ENCODE assay signal across 8 cellular contexts in the genomic region with DNA sequence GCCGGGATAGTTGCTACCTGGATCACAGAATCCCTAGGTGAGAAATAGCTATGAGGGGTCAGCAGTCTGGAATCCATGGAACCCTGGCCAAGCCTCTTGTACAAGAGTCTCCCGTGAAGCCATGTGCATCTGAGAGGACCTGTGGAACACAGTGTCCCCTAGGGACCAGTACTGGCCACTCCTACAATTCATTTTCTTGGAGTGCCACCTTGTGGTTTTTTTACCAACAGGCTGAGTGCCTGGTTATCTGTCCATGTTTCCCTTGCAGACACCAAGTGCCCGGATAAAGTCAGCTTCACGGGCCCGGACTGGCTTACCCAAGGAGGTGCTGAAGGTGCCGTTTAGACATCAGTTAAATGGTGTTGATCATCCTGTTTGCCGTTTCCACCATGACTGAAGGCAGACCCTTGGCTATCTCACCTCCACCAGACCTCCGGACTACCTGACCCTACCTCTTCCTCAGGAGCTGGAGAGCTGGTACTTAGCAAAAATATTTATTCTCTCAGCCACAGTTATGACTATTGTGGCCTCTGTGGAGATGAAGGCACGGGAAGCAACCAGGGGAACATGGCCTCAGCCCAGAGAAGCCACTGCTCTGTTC.
DNase-seq lines count a peak whose midpoint lies in the region; ATAC-seq and FAIRE-seq lines count a peak whose summit lies in the region.

No MANE protein-coding gene starts in this region.

- ATAC-seq in effector memory CD8-positive, alpha-beta T cell (replicated peaks), result no peak
- no peak for ATAC-seq in HG02623 (IDR thresholded peaks at IDR 0.05; ENCODE audit: unreplicated experiment)
- ATAC-seq in GM21723 (IDR thresholded peaks at IDR 0.05; ENCODE audit: unreplicated experiment), result no peak
- no peak for ATAC-seq in HG02973 (IDR thresholded peaks at IDR 0.05; ENCODE audit: unreplicated experiment)

- no peak overlapping the region for H3K4me3 Mint-ChIP-seq in effector memory CD8-positive, alpha-beta T cell

- peak; percentile 53 for DNase-seq in Daoy (ENCODE audit: low read depth)
- peak; percentile 89 for DNase-seq in HuH-7.5 (ENCODE audit: low spot score)
- peak; percentile 63 for DNase-seq in RCC 7860 (ENCODE audit: low spot score)
- DNase-seq in effector memory CD8-positive, alpha-beta T cell, result no peak
- peak; percentile 71 for DNase-seq in medulla oblongata (ENCODE audit: extremely low spot score)

- H3K27ac Mint-ChIP-seq in effector memory CD8-positive, alpha-beta T cell, result peak overlapping the region; percentile 45 to 72

- H3K4me1 Mint-ChIP-seq in effector memory CD8-positive, alpha-beta T cell (ENCODE audit: low read depth in 2 of 2), result no peaks in the 10 kb centered on the region

- peaks cover 47% of the 10 kb centered on the region for H3K36me3 Mint-ChIP-seq in effector memory CD8-positive, alpha-beta T cell (ENCODE audit: insufficient read depth)

- no peaks in the 10 kb centered on the region for H3K27me3 Mint-ChIP-seq in effector memory CD8-positive, alpha-beta T cell

- H3K9me3 Mint-ChIP-seq in effector memory CD8-positive, alpha-beta T cell, result no peaks in the 10 kb centered on the region

- no peak for FAIRE-seq in RCC 7860 (lab: Jason Lieb, UNC)

Comparison
In these comparisons a context has a peak if more than half of its experiments do, and no peak if none do; other contexts are left out.
1. DNase-seq: peak in Daoy (single experiment), HuH-7.5 (single experiment), RCC 7860 (single experiment) and medulla oblongata (single experiment); none in effector memory CD8-positive, alpha-beta T cell (0 of 3).